8 cellular contexts compared by ENCODE assay signal in the genomic region with DNA sequence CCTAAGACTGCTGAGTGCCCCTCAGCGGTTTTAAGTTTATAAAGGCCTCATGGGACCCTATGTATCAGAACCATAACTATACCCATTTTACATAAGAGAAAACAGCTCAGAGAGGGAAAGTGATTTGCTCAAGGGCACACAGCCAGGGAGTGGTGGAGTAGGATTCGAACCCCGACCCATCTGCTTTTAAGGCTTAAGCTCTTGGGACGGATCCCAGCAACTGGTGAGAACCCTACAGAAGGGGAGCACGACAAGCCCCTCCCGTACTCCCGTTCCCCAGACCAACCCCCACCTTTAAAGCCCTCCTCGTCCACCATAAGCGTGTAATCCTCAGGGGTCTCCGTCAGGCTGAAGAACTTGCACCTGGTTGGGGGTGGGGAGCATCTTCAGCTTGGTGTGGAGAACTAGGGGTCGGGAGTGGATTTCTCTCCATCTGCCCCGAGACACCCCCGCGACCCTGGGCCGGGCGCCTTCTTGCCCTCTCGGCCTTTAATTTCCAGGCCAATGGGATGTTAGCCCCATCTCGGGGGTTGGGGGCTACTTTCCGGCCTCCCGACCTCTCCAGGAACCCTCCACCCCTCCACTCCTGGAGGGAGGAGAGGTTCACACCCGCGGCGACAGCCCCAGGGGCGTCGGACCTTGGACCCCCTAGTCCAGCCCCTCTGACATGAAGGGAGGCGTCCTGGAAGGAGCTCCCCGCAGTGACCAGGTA. TPM values are rescaled to one million over a fixed set of nuclear protein-coding genes. Genes with fewer than 3 reads are reported as not detected.
DNase-seq lines count a peak whose midpoint lies in the region; ATAC-seq and TF ChIP-seq lines count a peak whose summit lies in the region.

No MANE protein-coding gene starts in this region.

- intact Hi-C loops in A673 (cut with micrococcal nuclease; ENCODE audit: unreplicated experiment) = loop anchor here (2.0 to 10.0 kb wide), 4 partner anchors 134 to 316 kb away; partner anchors contain the start of gene TCN2

- DNase-seq in A673 (ENCODE audit: low spot score) = no peak
- no peak for DNase-seq in caudate nucleus (lab: John Stamatoyannopoulos, UW)
- DNase-seq in AG20443 (ENCODE audit: low spot score) = no peak
- DNase-seq in GF-D8 (lab: John Stamatoyannopoulos, UW) = no peak

- H3K9me3 ChIP-seq in A673 (ENCODE audit: low read depth, low read length, poor library complexity, severe bottlenecking) = no peaks in the 10 kb centered on the region
- H3K9me3 ChIP-seq in mucosa of stomach (ENCODE audit: control insufficient read depth, low read length) = no peaks in the 10 kb centered on the region

- no peak for TF ChIP-seq CTCF in A673 (conservative IDR thresholded peaks at IDR 0.05; ENCODE audit: low read depth, low read length)

- H3K27me3 ChIP-seq in A673 (replicated peaks; ENCODE audit: insufficient read depth, low read depth, low read length, poor library complexity) = no peaks in the 10 kb centered on the region
- no peaks in the 10 kb centered on the region for H3K27me3 ChIP-seq in mucosa of stomach (ENCODE audit: control insufficient read depth, insufficient read depth, low read length)

- ATAC-seq in HG03342 (IDR thresholded peaks at IDR 0.05; ENCODE audit: unreplicated experiment) (no peak), GM21367 (IDR thresholded peaks at IDR 0.05; ENCODE audit: unreplicated experiment) (no peak)

- peak overlapping the region; percentile 69 for H3K9ac ChIP-seq in mucosa of stomach (ENCODE audit: low read length)

- H3K4me3 ChIP-seq in A673 (ENCODE audit: low read depth, low read length, poor library complexity, severe bottlenecking) (peak overlapping the region; percentile 74), mucosa of stomach (ENCODE audit: low read length) (peak overlapping the region; percentile 43)

- TF ChIP-seq RAD21 in Ishikawa (IDR thresholded peaks at IDR 0.05; ENCODE audit: low read depth) = no peak

- CTCF ChIA-PET in A673 (lab: Charles Lee) = interaction anchor here (0.7 to 1.6 kb wide), 8 partner anchors 11 to 268 kb away, joined by 3 to 11 read pairs (median 4); partner anchors contain the start of genes CCDC157, RNF215 and SF3A1

- no TSS peak for BruUV-seq in A673 (replicated peaks; lab: Mats Ljungman, UMichigan)

- POLR2A ChIA-PET in A673 (lab: Charles Lee; ENCODE audit: low non-redundant PET) = no interaction called here

- no peaks in the 10 kb centered on the region for H3K36me3 ChIP-seq in A673 (ENCODE audit: insufficient read depth, low read length, poor library complexity, severe bottlenecking)
- peaks cover 9% of the 10 kb centered on the region for H3K36me3 ChIP-seq in mucosa of stomach (ENCODE audit: control insufficient read depth, insufficient read depth, low read length)

- no peak for TF ChIP-seq EP300 in Ishikawa (IDR thresholded peaks at IDR 0.05; ENCODE audit: borderline replicate concordance)

- H3K27ac ChIP-seq in A673 (ENCODE audit: low read depth, low read length, poor library complexity, severe bottlenecking) (peak overlapping the region; percentile 56), caudate nucleus (ENCODE audit: low read depth, low read length) (peak overlapping the region; percentile 77)

- H3K4me1 ChIP-seq in A673 (ENCODE audit: insufficient read depth, low read length, poor library complexity, severe bottlenecking) (peaks cover 26% of the 10 kb centered on the region), mucosa of stomach (ENCODE audit: control insufficient read depth, insufficient read depth, low read length) (peaks cover 34% of the 10 kb centered on the region)

TF ChIP-seq in Ishikawa, 13 proteins besides CTCF, POLR2A, EP300 and RAD21:
- no peak for TF ChIP-seq NFIC (IDR thresholded peaks at IDR 0.05)
- TF ChIP-seq CEBPB (IDR thresholded peaks at IDR 0.05) = no peak
- TF ChIP-seq, protein P1, sequence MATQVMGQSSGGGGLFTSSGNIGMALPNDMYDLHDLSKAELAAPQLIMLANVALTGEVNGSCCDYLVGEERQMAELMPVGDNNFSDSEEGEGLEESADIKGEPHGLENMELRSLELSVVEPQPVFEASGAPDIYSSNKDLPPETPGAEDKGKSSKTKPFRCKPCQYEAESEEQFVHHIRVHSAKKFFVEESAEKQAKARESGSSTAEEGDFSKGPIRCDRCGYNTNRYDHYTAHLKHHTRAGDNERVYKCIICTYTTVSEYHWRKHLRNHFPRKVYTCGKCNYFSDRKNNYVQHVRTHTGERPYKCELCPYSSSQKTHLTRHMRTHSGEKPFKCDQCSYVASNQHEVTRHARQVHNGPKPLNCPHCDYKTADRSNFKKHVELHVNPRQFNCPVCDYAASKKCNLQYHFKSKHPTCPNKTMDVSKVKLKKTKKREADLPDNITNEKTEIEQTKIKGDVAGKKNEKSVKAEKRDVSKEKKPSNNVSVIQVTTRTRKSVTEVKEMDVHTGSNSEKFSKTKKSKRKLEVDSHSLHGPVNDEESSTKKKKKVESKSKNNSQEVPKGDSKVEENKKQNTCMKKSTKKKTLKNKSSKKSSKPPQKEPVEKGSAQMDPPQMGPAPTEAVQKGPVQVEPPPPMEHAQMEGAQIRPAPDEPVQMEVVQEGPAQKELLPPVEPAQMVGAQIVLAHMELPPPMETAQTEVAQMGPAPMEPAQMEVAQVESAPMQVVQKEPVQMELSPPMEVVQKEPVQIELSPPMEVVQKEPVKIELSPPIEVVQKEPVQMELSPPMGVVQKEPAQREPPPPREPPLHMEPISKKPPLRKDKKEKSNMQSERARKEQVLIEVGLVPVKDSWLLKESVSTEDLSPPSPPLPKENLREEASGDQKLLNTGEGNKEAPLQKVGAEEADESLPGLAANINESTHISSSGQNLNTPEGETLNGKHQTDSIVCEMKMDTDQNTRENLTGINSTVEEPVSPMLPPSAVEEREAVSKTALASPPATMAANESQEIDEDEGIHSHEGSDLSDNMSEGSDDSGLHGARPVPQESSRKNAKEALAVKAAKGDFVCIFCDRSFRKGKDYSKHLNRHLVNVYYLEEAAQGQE (IDR thresholded peaks at IDR 0.05; ENCODE audit: low read depth) = no peak
- TF ChIP-seq ZBTB7A (IDR thresholded peaks at IDR 0.05; ENCODE audit: low read depth) = no peak
- 0 out of 2 replicates have a peak, but pooled peaks have one; percentile 4 for TF ChIP-seq TCF12 (IDR thresholded peaks at IDR 0.05; ENCODE audit: low read depth)

RNA-seq across cellular contexts. Expression of gene CASTOR1, which starts 0.7 kb away (rescaled TPM):
- 2.0 and 5.5 TPM in 2 replicates for total RNA-seq in A673 (2021)

RNA-seq across cellular contexts. Expression of gene OSM, which starts 21.9 kb away (rescaled TPM):
- not detected in 2 replicates for total RNA-seq in A673 (2021)

RNA-seq across cellular contexts. Expression of gene TBC1D10A, which starts 38.2 kb away (rescaled TPM):
- total RNA-seq in A673 (2021) = 8.4 and 10.6 TPM in 2 replicates

RNA-seq across cellular contexts. Expression of gene LIF, which starts 42.0 kb away (rescaled TPM):
- 0.24 and 0.59 TPM in 2 replicates for total RNA-seq in A673 (2021)
